In the genomic region with DNA sequence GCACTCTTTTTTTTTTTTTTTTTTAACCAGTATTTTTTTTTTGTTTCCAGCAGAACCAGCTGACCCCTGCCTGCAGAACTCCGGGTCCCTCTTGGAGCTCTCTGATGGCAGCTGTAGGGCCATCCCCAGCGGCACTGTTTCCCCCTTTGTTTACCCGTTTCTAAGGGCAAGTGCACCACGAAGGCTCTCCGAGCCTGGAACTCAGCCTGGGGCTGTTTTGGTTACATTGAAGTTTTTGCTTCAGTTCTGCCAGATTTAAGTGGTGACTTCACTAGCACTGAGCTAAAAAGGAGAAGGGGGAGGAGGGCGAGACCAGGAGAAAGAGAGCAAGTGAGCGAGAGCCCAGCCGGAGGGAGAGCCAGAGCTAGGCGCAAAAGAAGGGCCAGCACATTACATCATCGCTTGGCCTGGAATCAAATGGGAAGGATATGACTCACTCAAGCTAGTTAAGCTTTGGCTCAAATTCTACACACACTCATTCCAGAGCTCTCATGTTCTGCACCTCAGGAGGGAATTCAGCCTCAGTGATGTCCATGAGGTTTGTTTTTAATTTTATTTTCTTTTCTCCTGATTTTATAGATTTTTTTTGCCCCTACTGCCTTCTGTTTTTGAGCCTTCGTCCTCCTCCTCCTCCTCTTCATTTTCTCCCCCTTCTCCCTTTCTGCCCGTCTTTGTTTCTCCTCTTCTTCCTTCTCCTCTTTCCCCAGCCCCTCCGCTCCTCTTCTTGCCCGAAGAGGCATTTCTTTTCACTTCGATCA, we compare ENCODE assay signal across 8 cellular contexts.
DNase-seq lines count a peak whose midpoint lies in the region; ATAC-seq and TF ChIP-seq lines count a peak whose summit lies in the region.

No MANE protein-coding gene starts in this region.

- peak; percentile 78 for TF ChIP-seq POLR2A in right lobe of liver (IDR thresholded peaks at IDR 0.05)
- TF ChIP-seq POLR2A in stomach (IDR thresholded peaks at IDR 0.05), result peak in 1 of 4 donors; percentile 27

- peak overlapping the region; percentile 42 for H3K4me3 ChIP-seq in AG09309 (ENCODE audit: control insufficient read depth, low read depth, low read length)
- H3K4me3 ChIP-seq in endodermal cell (ENCODE audit: low read length), result peak overlapping the region; percentile 76
- H3K4me3 ChIP-seq in right lobe of liver, result peak overlapping the region; percentile 7 to 27 (median 17)
- H3K4me3 ChIP-seq in stomach, result peak overlapping the region; percentile 32 to 44 (median 39)

- TF ChIP-seq RAD21 in Ishikawa (IDR thresholded peaks at IDR 0.05; ENCODE audit: low read depth), result peak; percentile 1; the same call in 1 of the 2 replicates

- no peak overlapping the region for H3K27ac Mint-ChIP-seq in endodermal cell

- no peak overlapping the region for H3K4me3 Mint-ChIP-seq in endodermal cell

- DNase-seq in AG09309 (ENCODE audit: low read depth) (peak; percentile 96), SHP77 (lab: John Stamatoyannopoulos, UW) (peak; percentile 95 to 97), endodermal cell (peak; percentile 88), right lobe of liver (peak; percentile 77 to 91 (median 80)), stomach (peak; percentile 88)

- no peaks in the 10 kb centered on the region for H3K36me3 Mint-ChIP-seq in endodermal cell (ENCODE audit: low read depth)

- no peaks in the 10 kb centered on the region for H3K36me3 ChIP-seq in endodermal cell (ENCODE audit: control insufficient read depth, insufficient read depth, low read length)
- H3K36me3 ChIP-seq in right lobe of liver, result no peaks in the 10 kb centered on the region
- no peaks in the 10 kb centered on the region for H3K36me3 ChIP-seq in stomach

- H3K27me3 Mint-ChIP-seq in endodermal cell (ENCODE audit: insufficient read depth), result peaks cover 29% of the 10 kb centered on the region

- intact Hi-C loops in right lobe of liver (cut with DNase I) (no loop called here), stomach (cut with DNase I; ENCODE audit: low total_unique reads) (no loop called here)

- TF ChIP-seq CTCF in AG09309 (IDR thresholded peaks at IDR 0.05; ENCODE audit: control insufficient read depth, insufficient read depth, low read depth, low read length, missing control alignments) (no peak), endodermal cell (conservative IDR thresholded peaks at IDR 0.05) (no peak), right lobe of liver (IDR thresholded peaks at IDR 0.05) (no peak), stomach (IDR thresholded peaks at IDR 0.05) (no peak)

- 19 to 38% methylated on average over 6 to 15 of the region's 15 CpGs for whole genome bisulfite sequencing in endodermal cell (ENCODE audit: insufficient coverage in 1 of 2, insufficient read length in 1 of 2), 2 experiments
- WGBS in right lobe of liver (ENCODE audit: insufficient coverage, low coverage, low lambda C conversion rate, missing lambda C conversion rate), result 10% methylated on average over 15 of the region's 15 CpGs
- 2 to 4% (median 3%) methylated on average over 15 of the region's 15 CpGs for WGBS in stomach, 5 donors

- peaks cover 45% of the 10 kb centered on the region for H3K27me3 ChIP-seq in endodermal cell (ENCODE audit: control insufficient read depth, insufficient read depth, low read length, poor library complexity, severe bottlenecking)
- peaks cover 0 to 6% of the 10 kb centered on the region in 2 donors for H3K27me3 ChIP-seq in right lobe of liver
- H3K27me3 ChIP-seq in stomach, result no peaks in the 10 kb centered on the region

- H3K9me3 ChIP-seq in endodermal cell (ENCODE audit: control insufficient read depth, low read length) (no peaks in the 10 kb centered on the region), right lobe of liver (no peaks in the 10 kb centered on the region), stomach (no peaks in the 10 kb centered on the region)

- peak; percentile 49 for ATAC-seq in GM19372 (IDR thresholded peaks at IDR 0.05; ENCODE audit: low read depth, unreplicated experiment)
- ATAC-seq in right lobe of liver, result peak; percentile 94 to 97 (median 96)
- ATAC-seq in GM21619 (IDR thresholded peaks at IDR 0.05; ENCODE audit: unreplicated experiment), result no peak

- TF ChIP-seq EP300 in Ishikawa (IDR thresholded peaks at IDR 0.05; ENCODE audit: borderline replicate concordance), result peak; percentile 53; the same call in 1 of the 2 replicates
- TF ChIP-seq EP300 in stomach (IDR thresholded peaks at IDR 0.05), result peak; percentile 55

- peak overlapping the region; percentile 79 for H3K9ac ChIP-seq in endodermal cell (ENCODE audit: extremely low read depth, low read length, poor library complexity, severe bottlenecking)

- H3K9me3 Mint-ChIP-seq in endodermal cell, result no peaks in the 10 kb centered on the region

- H3K4me1 ChIP-seq in endodermal cell (ENCODE audit: control insufficient read depth, insufficient read depth, low read length) (peaks cover 3% of the 10 kb centered on the region), right lobe of liver (peaks cover 0 to 7% (median 0%) of the 10 kb centered on the region in 4 donors), stomach (peaks cover 0 to 28% (median 12%) of the 10 kb centered on the region in 4 donors)

- no peaks in the 10 kb centered on the region for H3K4me1 Mint-ChIP-seq in endodermal cell

- H3K27ac ChIP-seq in endodermal cell (ENCODE audit: low read depth, low read length) (peak overlapping the region; percentile 97), right lobe of liver (peak overlapping the region; percentile 27 to 51 (median 43)), stomach (peak overlapping the region; percentile 28 to 85 (median 83))

TF ChIP-seq in Ishikawa, 13 proteins besides CTCF, POLR2A, EP300 and RAD21:
- peak; percentile 97 for TF ChIP-seq NFIC (IDR thresholded peaks at IDR 0.05)
- TF ChIP-seq EGR1 (IDR thresholded peaks at IDR 0.05), result no peak
- TF ChIP-seq, protein P1, sequence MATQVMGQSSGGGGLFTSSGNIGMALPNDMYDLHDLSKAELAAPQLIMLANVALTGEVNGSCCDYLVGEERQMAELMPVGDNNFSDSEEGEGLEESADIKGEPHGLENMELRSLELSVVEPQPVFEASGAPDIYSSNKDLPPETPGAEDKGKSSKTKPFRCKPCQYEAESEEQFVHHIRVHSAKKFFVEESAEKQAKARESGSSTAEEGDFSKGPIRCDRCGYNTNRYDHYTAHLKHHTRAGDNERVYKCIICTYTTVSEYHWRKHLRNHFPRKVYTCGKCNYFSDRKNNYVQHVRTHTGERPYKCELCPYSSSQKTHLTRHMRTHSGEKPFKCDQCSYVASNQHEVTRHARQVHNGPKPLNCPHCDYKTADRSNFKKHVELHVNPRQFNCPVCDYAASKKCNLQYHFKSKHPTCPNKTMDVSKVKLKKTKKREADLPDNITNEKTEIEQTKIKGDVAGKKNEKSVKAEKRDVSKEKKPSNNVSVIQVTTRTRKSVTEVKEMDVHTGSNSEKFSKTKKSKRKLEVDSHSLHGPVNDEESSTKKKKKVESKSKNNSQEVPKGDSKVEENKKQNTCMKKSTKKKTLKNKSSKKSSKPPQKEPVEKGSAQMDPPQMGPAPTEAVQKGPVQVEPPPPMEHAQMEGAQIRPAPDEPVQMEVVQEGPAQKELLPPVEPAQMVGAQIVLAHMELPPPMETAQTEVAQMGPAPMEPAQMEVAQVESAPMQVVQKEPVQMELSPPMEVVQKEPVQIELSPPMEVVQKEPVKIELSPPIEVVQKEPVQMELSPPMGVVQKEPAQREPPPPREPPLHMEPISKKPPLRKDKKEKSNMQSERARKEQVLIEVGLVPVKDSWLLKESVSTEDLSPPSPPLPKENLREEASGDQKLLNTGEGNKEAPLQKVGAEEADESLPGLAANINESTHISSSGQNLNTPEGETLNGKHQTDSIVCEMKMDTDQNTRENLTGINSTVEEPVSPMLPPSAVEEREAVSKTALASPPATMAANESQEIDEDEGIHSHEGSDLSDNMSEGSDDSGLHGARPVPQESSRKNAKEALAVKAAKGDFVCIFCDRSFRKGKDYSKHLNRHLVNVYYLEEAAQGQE (IDR thresholded peaks at IDR 0.05; ENCODE audit: low read depth), result no peak
- peak; percentile 72 for TF ChIP-seq TEAD4 (IDR thresholded peaks at IDR 0.05)
- TF ChIP-seq YY1 (IDR thresholded peaks at IDR 0.05; ENCODE audit: low read depth), result no peak; the same call in 1 of the 2 replicates
- peak; percentile 77 for TF ChIP-seq CEBPB (IDR thresholded peaks at IDR 0.05)
- TF ChIP-seq, protein P2, sequence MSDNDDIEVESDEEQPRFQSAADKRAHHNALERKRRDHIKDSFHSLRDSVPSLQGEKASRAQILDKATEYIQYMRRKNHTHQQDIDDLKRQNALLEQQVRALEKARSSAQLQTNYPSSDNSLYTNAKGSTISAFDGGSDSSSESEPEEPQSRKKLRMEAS (IDR thresholded peaks at IDR 0.05), result 0 out of 2 replicates have a peak, but pooled peaks have one; percentile 28
- 0 out of 2 replicates have a peak, but pooled peaks have one; percentile 53 for TF ChIP-seq TCF12 (IDR thresholded peaks at IDR 0.05; ENCODE audit: low read depth)

Comparison
In these comparisons a context has a peak if more than half of its experiments do, and no peak if none do; other contexts are left out.
1. H3K4me3 ChIP-seq: peak in every context shown above with its lines; median percentile 76 in endodermal cell; 42 in AG09309; 39 in stomach; 17 in right lobe of liver.
2. H3K27ac ChIP-seq: peak in every context shown above with its lines; median percentile 97 in endodermal cell; 83 in stomach; 43 in right lobe of liver.